14 cellular contexts compared by ENCODE assay signal in the genomic region with DNA sequence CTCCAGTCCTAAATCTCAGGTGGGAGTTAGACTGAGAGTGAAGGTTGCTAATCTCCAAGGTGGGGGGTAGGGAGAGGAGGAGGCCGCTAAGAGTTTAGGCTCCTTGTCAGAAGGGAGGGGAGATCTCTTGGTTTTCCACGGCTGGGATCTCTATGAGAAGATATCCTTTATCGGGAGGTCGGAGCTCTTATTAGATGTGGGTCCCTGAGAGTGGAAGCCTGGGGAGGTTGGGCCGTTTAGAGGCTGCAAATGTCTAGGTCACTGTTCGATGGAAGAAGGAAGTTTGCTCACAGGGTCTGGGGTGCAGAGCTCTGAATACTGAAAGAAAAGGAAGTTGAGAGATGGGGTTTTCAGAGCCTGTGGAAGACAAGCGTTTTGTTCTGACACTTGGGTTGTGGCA. TPM values are rescaled to one million over a fixed set of nuclear protein-coding genes. Genes with fewer than 3 reads are reported as not detected.
DNase-seq lines count a peak whose midpoint lies in the region; ATAC-seq and TF ChIP-seq lines count a peak whose summit lies in the region.
"Had no signal": no experiment of that assay in that cellular context is flagged by ENCODE, and none has a peak within 500 bp of the region (broad histone marks: within the 10 kb centered on the region; RNA-seq: fewer than 3 reads in every experiment).

No MANE protein-coding gene starts in this region.

- peaks cover 63% of the 10 kb centered on the region for H3K4me1 Mint-ChIP-seq in activated naive CD4-positive, alpha-beta T cell treated with anti-CD3 and anti-CD28 coated beads for 36 hours (ENCODE audit: low read depth)
- H3K4me1 Mint-ChIP-seq in T-helper 2 cell treated with Interferon-gamma antibody and Interleukin-4, amounts not matched to agents 5 μg/mL and 100 μg/mL, for 36 hours (ENCODE audit: low read depth), result peaks cover 48% of the 10 kb centered on the region

- peaks cover 13% of the 10 kb centered on the region for H3K36me3 Mint-ChIP-seq in activated naive CD4-positive, alpha-beta T cell treated with anti-CD3 and anti-CD28 coated beads for 36 hours (ENCODE audit: low read depth)
- H3K36me3 Mint-ChIP-seq in T-helper 2 cell treated with Interferon-gamma antibody and Interleukin-4, amounts not matched to agents 5 μg/mL and 100 μg/mL, for 36 hours (ENCODE audit: low read depth), result peaks cover 43% of the 10 kb centered on the region

- no peak for TF ChIP-seq EP300 in gastroesophageal sphincter (IDR thresholded peaks at IDR 0.05)
- TF ChIP-seq EP300 in transverse colon (IDR thresholded peaks at IDR 0.05; ENCODE audit: low read depth), result no peak
- no peak for TF ChIP-seq EP300 in ovary (IDR thresholded peaks at IDR 0.05)

- in situ Hi-C loops in transverse colon (cut with MboI; ENCODE audit: low pct_ligation_motif_present in 1 of 4, low pct_unique_long_range_greater_than_20kb in 1 of 4, low sequenced_read_pairs in 3 of 4), result no loop called here

- peak overlapping the region in 3 of 4 donors; percentile 95 to 98 (median 98) for H3K27ac ChIP-seq in gastroesophageal sphincter
- peak overlapping the region; percentile 90 to 98 (median 97) for H3K27ac ChIP-seq in transverse colon
- no peak overlapping the region for H3K27ac ChIP-seq in ovary

- no peak overlapping the region for H3K4me3 Mint-ChIP-seq in activated naive CD4-positive, alpha-beta T cell treated with anti-CD3 and anti-CD28 coated beads for 36 hours
- peak overlapping the region; percentile 88 for H3K4me3 Mint-ChIP-seq in T-helper 2 cell treated with Interferon-gamma antibody and Interleukin-4, amounts not matched to agents 5 μg/mL and 100 μg/mL, for 36 hours

- 18 to 24% methylated on average over 6 to 7 of the region's 7 CpGs for WGBS in gastroesophageal sphincter (ENCODE audit: low coverage in 1 of 2), 2 donors
- 27 to 51% methylated on average over 7 of the region's 7 CpGs for WGBS in transverse colon (ENCODE audit: low coverage in 1 of 2), 2 donors
- 49 to 50% (median 50%) methylated on average over 7 of the region's 7 CpGs for WGBS in ovary, 3 donors

- H3K4me1 ChIP-seq in gastroesophageal sphincter (peaks cover 0 to 80% (median 51%) of the 10 kb centered on the region in 3 donors), transverse colon (peaks cover 32 to 72% (median 48%) of the 10 kb centered on the region in 4 donors), ovary (ENCODE audit: insufficient read depth) (peaks cover 3% of the 10 kb centered on the region)
- H3K4me1 ChIP-seq: uterus had no signal

- H3K9me3 ChIP-seq in gastroesophageal sphincter (no peaks in the 10 kb centered on the region), transverse colon (no peaks in the 10 kb centered on the region), ovary (no peaks in the 10 kb centered on the region)
- H3K9me3 ChIP-seq: Peyer's patch, uterus had no signal

- intact Hi-C loops in activated naive CD4-positive, alpha-beta T cell treated with anti-CD3 and anti-CD28 coated beads for 36 hours (cut with micrococcal nuclease), result no loop called here
- intact Hi-C loops in transverse colon (cut with DNase I; ENCODE audit: low total_unique reads), result no loop called here
- intact Hi-C loops in ovary (cut with DNase I), result loop anchor here in 1 of 4 donors (10.0 kb wide), 1 partner anchor 243 kb away; the partner anchor contains the start of genes PRPF31 and TFPT

- H3K27me3 ChIP-seq in gastroesophageal sphincter (no peaks in the 10 kb centered on the region), transverse colon (no peaks in the 10 kb centered on the region), ovary (no peaks in the 10 kb centered on the region)
- H3K27me3 ChIP-seq: Peyer's patch, uterus had no signal

- peak overlapping the region in 1 of 2 donors; percentile 99 for H3K4me3 ChIP-seq in gastroesophageal sphincter
- H3K4me3 ChIP-seq in transverse colon, result peak overlapping the region in 1 of 4 donors; percentile 81
- no peak overlapping the region for H3K4me3 ChIP-seq in ovary
- H3K4me3 ChIP-seq: uterus had no signal

- TF ChIP-seq POLR2A in gastroesophageal sphincter (IDR thresholded peaks at IDR 0.05) (no peak), transverse colon (IDR thresholded peaks at IDR 0.05) (no peak), ovary (IDR thresholded peaks at IDR 0.05) (no peak)

- no peak for DNase-seq in activated naive CD4-positive, alpha-beta T cell treated with anti-CD3 and anti-CD28 coated beads for 36 hours
- DNase-seq in activated naive CD4-positive, alpha-beta T cell treated with anti-CD3 and anti-CD28 coated beads, Interleukin-2, amount 50 U/mL, for 16 hours, result no peak
- DNase-seq in T-helper 2 cell treated with Interferon-gamma antibody and Interleukin-4, amounts not matched to agents 5 μg/mL and 100 μg/mL, for 36 hours (ENCODE audit: low spot score), result no peak
- no peak for DNase-seq in transverse colon
- no peak for DNase-seq in NCI-H1694 (lab: John Stamatoyannopoulos, UW)
- DNase-seq in NCI-H2107 (lab: John Stamatoyannopoulos, UW), result no peak
- no peak for DNase-seq in ovary
- DNase-seq: hippocampal formation, NCI-H1105, Peyer's patch, uterus had no signal

- TF ChIP-seq CTCF in gastroesophageal sphincter (IDR thresholded peaks at IDR 0.05) (no peak), transverse colon (IDR thresholded peaks at IDR 0.05) (no peak), ovary (IDR thresholded peaks at IDR 0.05) (no peak)

- H3K36me3 ChIP-seq in gastroesophageal sphincter, result peaks cover 0 to 59% of the 10 kb centered on the region in 2 donors
- peaks cover 0 to 17% (median 6%) of the 10 kb centered on the region in 4 donors for H3K36me3 ChIP-seq in transverse colon
- H3K36me3 ChIP-seq in ovary, result no peaks in the 10 kb centered on the region
- H3K36me3 ChIP-seq: uterus had no signal

- CTCF ChIA-PET in activated naive CD4-positive, alpha-beta T cell treated with anti-CD3 and anti-CD28 coated beads for 36 hours (lab: Charles Lee), result interaction anchor here (0.8 to 0.9 kb wide), 2 partner anchors 18 to 28 kb away, joined by 4 to 5 read pairs; no protein-coding TSS in a partner anchor

- no peaks in the 10 kb centered on the region for H3K9me3 Mint-ChIP-seq in activated naive CD4-positive, alpha-beta T cell treated with anti-CD3 and anti-CD28 coated beads for 36 hours
- H3K9me3 Mint-ChIP-seq in T-helper 2 cell treated with Interferon-gamma antibody and Interleukin-4, amounts not matched to agents 5 μg/mL and 100 μg/mL, for 36 hours, result peaks cover 4% of the 10 kb centered on the region

- no peak for ATAC-seq in gastroesophageal sphincter

- H3K27ac Mint-ChIP-seq in activated naive CD4-positive, alpha-beta T cell treated with anti-CD3 and anti-CD28 coated beads for 36 hours, result peak overlapping the region; percentile 43
- H3K27ac Mint-ChIP-seq in T-helper 2 cell treated with Interferon-gamma antibody and Interleukin-4, amounts not matched to agents 5 μg/mL and 100 μg/mL, for 36 hours, result peak overlapping the region; percentile 84

- H3K27me3 Mint-ChIP-seq in activated naive CD4-positive, alpha-beta T cell treated with anti-CD3 and anti-CD28 coated beads for 36 hours (ENCODE audit: low read depth), result no peaks in the 10 kb centered on the region
- no peaks in the 10 kb centered on the region for H3K27me3 Mint-ChIP-seq in T-helper 2 cell treated with Interferon-gamma antibody and Interleukin-4, amounts not matched to agents 5 μg/mL and 100 μg/mL, for 36 hours (ENCODE audit: low read depth)

RNA-seq across cellular contexts. Expression of gene MYADM, which starts 3.8 kb away (rescaled TPM):
- total RNA-seq in activated naive CD4-positive, alpha-beta T cell treated with anti-CD3 and anti-CD28 coated beads for 36 hours, result 10 to 100 TPM; 13.6 to 13.9 TPM
- total RNA-seq in gastroesophageal sphincter (100 to 1,000 TPM; 103 to 355 (median 140) TPM), transverse colon (100 to 1,000 TPM in 2 of 4 donors, 10 to 100 TPM in 2; 33.3 to 222 (median 79.1) TPM), ovary (100 to 1,000 TPM in 5 of 7 donors, 10 to 100 TPM in 2; 27.5 to 216 (median 146) TPM)
- polyA plus RNA-seq in ovary, result 100 to 1,000 TPM in 1 of 2 donors, 10 to 100 TPM in 1; 86.3 to 134 TPM

RNA-seq across cellular contexts. Expression of gene PRKCG, which starts 10.5 kb away (rescaled TPM):
- not detected for total RNA-seq in activated naive CD4-positive, alpha-beta T cell treated with anti-CD3 and anti-CD28 coated beads for 36 hours
- not detected for total RNA-seq in gastroesophageal sphincter
- under 1 TPM in 1 of 4 donors, not detected in 3; 0.32 TPM for total RNA-seq in transverse colon
- under 1 TPM in 1 of 7 donors, not detected in 6; 0.08 TPM for total RNA-seq in ovary
- polyA plus RNA-seq in ovary, result under 1 TPM in 1 of 2 donors, not detected in 1; 0.04 TPM
- total RNA-seq: dermis microvascular lymphatic vessel endothelial cell had no signal

RNA-seq across cellular contexts. Expression of gene CACNG7, which starts 37.6 kb away (rescaled TPM):
- total RNA-seq in activated naive CD4-positive, alpha-beta T cell treated with anti-CD3 and anti-CD28 coated beads for 36 hours, result not detected
- total RNA-seq in gastroesophageal sphincter (not detected), transverse colon (not detected), ovary (not detected)
- under 1 TPM in 1 of 2 donors, not detected in 1; 0.02 TPM for polyA plus RNA-seq in ovary
- total RNA-seq: dermis microvascular lymphatic vessel endothelial cell, Peyer's patch had no signal

RNA-seq across cellular contexts. Expression of gene NLRP12, which starts 47.3 kb away (rescaled TPM):
- not detected for total RNA-seq in activated naive CD4-positive, alpha-beta T cell treated with anti-CD3 and anti-CD28 coated beads for 36 hours
- total RNA-seq in gastroesophageal sphincter (1 to 10 TPM in 1 of 4 donors, under 1 TPM in 3; 0.23 to 1.1 (median 0.28) TPM), transverse colon (under 1 TPM in 1 of 4 donors, not detected in 3; 0.16 TPM), ovary (under 1 TPM; 0.05 to 0.95 (median 0.17) TPM)
- under 1 TPM; 0.05 to 0.15 TPM for polyA plus RNA-seq in ovary
- polyA plus RNA-seq: neural cell had no signal

Comparison
In these comparisons a context has a peak if more than half of its experiments do, and no peak if none do; other contexts are left out.
1. H3K27ac ChIP-seq: peak in gastroesophageal sphincter (3 of 4) and transverse colon (4 of 4); none in ovary (0 of 2).